14 cellular contexts compared by ENCODE assay signal in genomic region chr7:80450621-80451308, GRCh38.
DNase-seq lines count a peak whose midpoint lies in the region; ATAC-seq and TF ChIP-seq lines count a peak whose summit lies in the region.
"Had no signal": no experiment of that assay in that cellular context is flagged by ENCODE, and none has a peak within 500 bp of the region (broad histone marks: within the 10 kb centered on the region; RNA-seq: fewer than 3 reads in every experiment).

No MANE protein-coding gene starts in this region.

- H3K9me3 Mint-ChIP-seq in mesothelial cell of epicardium: peaks cover 9% of the 10 kb centered on the region
- H3K9me3 Mint-ChIP-seq: activated T-cell treated with anti-CD3 and anti-CD28 coated beads, Interleukin-2, amount 50 U/mL, for 72 hours had no signal

- peak overlapping the region; percentile 36 for H3K4ac ChIP-seq in mesendoderm (ENCODE audit: low read depth, low read length)

- H3K79me2 ChIP-seq in mesendoderm (ENCODE audit: control insufficient read depth, insufficient read depth, low read length): no peaks in the 10 kb centered on the region

- intact Hi-C loops in body of pancreas (cut with DNase I) (no loop called here), breast epithelium (cut with DNase I; ENCODE audit: low total_unique reads) (no loop called here)

- no peak overlapping the region for H3K27ac Mint-ChIP-seq in mesothelial cell of epicardium
- H3K27ac Mint-ChIP-seq: activated T-cell treated with anti-CD3 and anti-CD28 coated beads, Interleukin-2, amount 50 U/mL, for 72 hours; WTC11 had no signal

- H2BK15ac ChIP-seq in mesendoderm (replicated peaks; ENCODE audit: low read depth): no peak overlapping the region

- no peaks in the 10 kb centered on the region for H3K27me3 ChIP-seq in body of pancreas
- H3K27me3 ChIP-seq in mesendoderm (ENCODE audit: insufficient read depth, low read length, poor library complexity): no peaks in the 10 kb centered on the region
- no peaks in the 10 kb centered on the region for H3K27me3 ChIP-seq in breast epithelium

- no peak overlapping the region for H2BK120ac ChIP-seq in mesendoderm (ENCODE audit: low read depth, low read length)

- H3K36me3 Mint-ChIP-seq in mesothelial cell of epicardium: peaks cover 2% of the 10 kb centered on the region
- H3K36me3 Mint-ChIP-seq: WTC11 had no signal

- peak; percentile 55 for ATAC-seq in body of pancreas
- no peak for ATAC-seq in GM21447 (IDR thresholded peaks at IDR 0.05; ENCODE audit: unreplicated experiment)
- no peak for ATAC-seq in GM21717 (IDR thresholded peaks at IDR 0.05; ENCODE audit: unreplicated experiment)
- ATAC-seq: activated T-cell treated with anti-CD3 and anti-CD28 coated beads, Interleukin-2, amount 50 U/mL, for 72 hours; stimulated activated naive CD8-positive, alpha-beta T cell treated with anti-CD3 and anti-CD28 coated beads, Interleukin-15, Interleukin-2, amounts not matched to agents 100 U/mL and 50 U/mL, for 24 hours; WTC11 had no signal

- H3K79me1 ChIP-seq in mesendoderm (ENCODE audit: low read length): no peaks in the 10 kb centered on the region

- TF ChIP-seq POLR2A in body of pancreas (IDR thresholded peaks at IDR 0.05) (no peak), breast epithelium (IDR thresholded peaks at IDR 0.05) (no peak)

- H3K23ac ChIP-seq in mesendoderm (ENCODE audit: low read length): no peak overlapping the region

- no peak overlapping the region for H3K4me2 ChIP-seq in mesendoderm (ENCODE audit: low read length)

- no peak overlapping the region for H2AK5ac ChIP-seq in mesendoderm (ENCODE audit: low read length)

- H3K9ac ChIP-seq in mesendoderm (ENCODE audit: low read length): no peak overlapping the region

- DNase-seq in EH (ENCODE audit: low read depth) (peak; percentile 60), MV-4-11 (lab: John Stamatoyannopoulos, UW) (peak; percentile 31), body of pancreas (no peak), mesendoderm (no peak), mesothelial cell of epicardium (ENCODE audit: low spot score in 2 of 2, unreplicated experiment in 2 of 2) (no peak), breast epithelium (ENCODE audit: low spot score in 2 of 2) (no peak)
- DNase-seq: activated T-cell treated with anti-CD3 and anti-CD28 coated beads, Interleukin-2, amount 50 U/mL, for 72 hours; C1 segment of cervical spinal cord; MM.1S; NCI-H446 treated with DMSO at 0.1 percent for 48 hours; stimulated activated naive CD8-positive, alpha-beta T cell treated with anti-CD3 and anti-CD28 coated beads, Interleukin-15, Interleukin-2, amounts not matched to agents 100 U/mL and 50 U/mL, for 24 hours had no signal

- no peak for TF ChIP-seq CTCF in body of pancreas (IDR thresholded peaks at IDR 0.05)
- no peak for TF ChIP-seq CTCF in mesothelial cell of epicardium (IDR thresholded peaks at IDR 0.05; ENCODE audit: unreplicated experiment)
- no peak for TF ChIP-seq CTCF in breast epithelium (IDR thresholded peaks at IDR 0.05)

- no peak overlapping the region for H3K4me3 Mint-ChIP-seq in mesothelial cell of epicardium
- H3K4me3 Mint-ChIP-seq: activated T-cell treated with anti-CD3 and anti-CD28 coated beads, Interleukin-2, amount 50 U/mL, for 72 hours; WTC11 had no signal

- H3K27ac ChIP-seq in body of pancreas: no peak overlapping the region
- no peak overlapping the region for H3K27ac ChIP-seq in mesendoderm (ENCODE audit: low read depth, low read length)
- H3K27ac ChIP-seq in breast epithelium: no peak overlapping the region

- 24 to 40% methylated on average over 6 of the region's 6 CpGs for WGBS in body of pancreas, 2 donors
- no CpG with 5 or more reads among the region's 6 CpGs for WGBS in mesendoderm (ENCODE audit: extremely low coverage, insufficient coverage, low lambda C conversion rate)

- H2BK5ac ChIP-seq in mesendoderm (ENCODE audit: low read length): no peak overlapping the region

- peaks cover 5% of the 10 kb centered on the region for H3K4me1 Mint-ChIP-seq in mesothelial cell of epicardium
- H3K4me1 Mint-ChIP-seq: WTC11 had no signal

- peaks cover 17% of the 10 kb centered on the region for H3K4me1 ChIP-seq in body of pancreas
- H3K4me1 ChIP-seq in mesendoderm (ENCODE audit: control insufficient read depth, low read depth, low read length): no peaks in the 10 kb centered on the region
- H3K4me1 ChIP-seq in breast epithelium: no peaks in the 10 kb centered on the region

- H3K27me3 Mint-ChIP-seq in mesothelial cell of epicardium (ENCODE audit: low read depth): no peaks in the 10 kb centered on the region

- H3K4me3 ChIP-seq in body of pancreas (no peak overlapping the region), mesendoderm (ENCODE audit: low read length) (no peak overlapping the region), breast epithelium (no peak overlapping the region)

- no peak overlapping the region for H3K56ac ChIP-seq in mesendoderm (ENCODE audit: low read length)

- no peak overlapping the region for H4K5ac ChIP-seq in mesendoderm (ENCODE audit: low read length)

- H3K36me3 ChIP-seq in body of pancreas (replicated peaks in 1 of 2; ENCODE audit: insufficient read depth in 1 of 2, low read depth in 2 of 2) (no peaks in the 10 kb centered on the region), mesendoderm (ENCODE audit: control insufficient read depth, insufficient read depth, low read length) (no peaks in the 10 kb centered on the region), breast epithelium (no peaks in the 10 kb centered on the region)

- H3K9me3 ChIP-seq in body of pancreas: no peaks in the 10 kb centered on the region
- no peaks in the 10 kb centered on the region for H3K9me3 ChIP-seq in breast epithelium

- H4K8ac ChIP-seq in mesendoderm (ENCODE audit: low read depth, low read length): no peak overlapping the region

- H3K18ac ChIP-seq in mesendoderm (ENCODE audit: low read length): peak overlapping the region; percentile 39

Comparison
In these comparisons a context has a peak if more than half of its experiments do, and no peak if none do; other contexts are left out.
1. DNase-seq: peak in EH (single experiment) and MV-4-11 (single experiment); none in body of pancreas (0 of 4), mesendoderm (single experiment), mesothelial cell of epicardium (0 of 2) and breast epithelium (0 of 2).